10 cellular contexts compared by ENCODE assay signal in genomic region chr10:95474228-95475002, GRCh38.
DNase-seq lines count a peak whose midpoint lies in the region; ATAC-seq lines count a peak whose summit lies in the region.
"Had no signal": no experiment of that assay in that cellular context is flagged by ENCODE, and none has a peak within 500 bp of the region (broad histone marks: within the 10 kb centered on the region; RNA-seq: fewer than 3 reads in every experiment).

No MANE protein-coding gene starts in this region.

- peak overlapping the region; percentile 92 for H3K27ac ChIP-seq in caudate nucleus (ENCODE audit: low read depth, low read length)
- peak overlapping the region; percentile 72 for H3K27ac ChIP-seq in temporal lobe (ENCODE audit: low read depth, low read length)

- intact Hi-C loops in left colon (cut with DNase I, micrococcal nuclease), result no loop called here

- DNase-seq in NCI-H1105 treated with DMSO at 0.1 percent for 48 hours (lab: John Stamatoyannopoulos, UW) (peak; percentile 38), caudate nucleus (lab: John Stamatoyannopoulos, UW) (peak in 3 of 61 donors; percentile 30 to 76 (median 46)), left colon (no peak), DMS79 (lab: John Stamatoyannopoulos, UW) (no peak)
- DNase-seq in stimulated activated CD4-positive, alpha-beta T cell treated with anti-CD3 and anti-CD28 coated beads, Interleukin-2, amount 100 ng/mL, for 24 hours, result no peak
- DNase-seq: H9, Karpas-422 had no signal

- peak; percentile 72 for ATAC-seq in left colon
- no peak for ATAC-seq in HG03378 (IDR thresholded peaks at IDR 0.05; ENCODE audit: unreplicated experiment)
- no peak for ATAC-seq in GM19395 (IDR thresholded peaks at IDR 0.05; ENCODE audit: unreplicated experiment)
